17 cellular contexts compared by ENCODE assay signal in the genomic region with DNA sequence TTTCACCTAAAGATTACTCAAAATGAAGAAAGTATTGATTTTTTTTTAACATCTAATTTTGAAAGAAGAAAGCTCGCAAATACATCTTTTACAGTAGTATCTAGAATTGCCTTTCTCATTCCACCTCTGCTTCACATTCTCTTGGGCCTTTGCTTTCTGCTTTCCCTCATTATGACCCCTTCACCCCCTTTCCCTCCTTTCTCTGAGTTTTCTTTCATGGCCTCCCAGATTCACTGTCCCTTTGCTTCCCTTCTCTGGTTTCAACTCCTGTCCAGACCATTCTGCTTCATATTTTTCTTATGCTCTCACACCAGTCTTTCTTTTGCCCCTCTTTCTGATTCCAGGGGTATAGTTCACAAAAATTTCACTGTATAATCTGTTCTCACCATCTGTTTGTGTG. TPM values are rescaled to one million over a fixed set of nuclear protein-coding genes. Genes with fewer than 3 reads are reported as not detected.
DNase-seq lines count a peak whose midpoint lies in the region; ATAC-seq and TF ChIP-seq lines count a peak whose summit lies in the region.
"Had no signal": no experiment of that assay in that cellular context is flagged by ENCODE, and none has a peak within 500 bp of the region (broad histone marks: within the 10 kb centered on the region; RNA-seq: fewer than 3 reads in every experiment).

No MANE protein-coding gene starts in this region.

- H3K4me3 Mint-ChIP-seq in CD8-positive, alpha-beta memory T cell: no peak overlapping the region
- H3K4me3 Mint-ChIP-seq: activated CD4-positive, alpha-beta memory T cell treated with anti-CD3 and anti-CD28 coated beads for 36 hours; activated T-cell treated with anti-CD3 and anti-CD28 coated beads, Interleukin-2, amount 50 U/mL, for 72 hours had no signal

- H3K4me3 ChIP-seq in SJSA1: no peak overlapping the region
- no peak overlapping the region for H3K4me3 ChIP-seq in fibroblast of lung (replicated peaks in 1 of 4; ENCODE audit: control extremely low read depth in 1 of 4, insufficient read depth in 1 of 4, low read depth in 3 of 4, low read length in 4 of 4)
- H3K4me3 ChIP-seq in sigmoid colon: no peak overlapping the region
- no peak overlapping the region for H3K4me3 ChIP-seq in CD8-positive, alpha-beta memory T cell (ENCODE audit: low read length)
- H3K4me3 ChIP-seq: lung, suprapubic skin had no signal

- TF ChIP-seq CTCF in fibroblast of lung (conservative IDR thresholded peaks at IDR 0.05 in 1 of 2, IDR thresholded peaks at IDR 0.05 in 1 of 2; ENCODE audit: low read depth in 1 of 2, low read length in 2 of 2): no peak
- TF ChIP-seq CTCF in sigmoid colon (IDR thresholded peaks at IDR 0.05): no peak

- H3K36me3 ChIP-seq in SJSA1 (peaks cover 54% of the 10 kb centered on the region), fibroblast of lung (ENCODE audit: control insufficient read depth, insufficient read depth, low read length) (peaks cover 4% of the 10 kb centered on the region), sigmoid colon (peaks cover 0 to 20% (median 11%) of the 10 kb centered on the region in 4 donors)
- peaks cover 6% of the 10 kb centered on the region for H3K36me3 ChIP-seq in CD8-positive, alpha-beta memory T cell (ENCODE audit: insufficient read depth, low read length)

- no peak for ATAC-seq in GM18867 (IDR thresholded peaks at IDR 0.05; ENCODE audit: unreplicated experiment)
- ATAC-seq: activated T-cell treated with anti-CD3 and anti-CD28 coated beads, Interleukin-2, amount 50 U/mL, for 72 hours had no signal

- H3K9me3 ChIP-seq in SJSA1 (replicated peaks) (no peaks in the 10 kb centered on the region), fibroblast of lung (ENCODE audit: control insufficient read depth, insufficient read depth, low read depth, low read length) (no peaks in the 10 kb centered on the region), sigmoid colon (no peaks in the 10 kb centered on the region)
- H3K9me3 ChIP-seq in CD8-positive, alpha-beta memory T cell (ENCODE audit: low read length): no peaks in the 10 kb centered on the region
- H3K9me3 ChIP-seq: suprapubic skin had no signal

- H3K4me1 ChIP-seq in SJSA1 (replicated peaks): peaks cover 23% of the 10 kb centered on the region
- peaks cover 9% of the 10 kb centered on the region for H3K4me1 ChIP-seq in fibroblast of lung (ENCODE audit: control insufficient read depth, extremely low read depth, insufficient read depth, low read length)
- peaks cover 0 to 50% (median 26%) of the 10 kb centered on the region in 4 donors for H3K4me1 ChIP-seq in sigmoid colon
- H3K4me1 ChIP-seq in CD8-positive, alpha-beta memory T cell (ENCODE audit: insufficient read depth, low read length): peaks cover 6% of the 10 kb centered on the region

- 98 to 100% methylated on average over 1 of the region's 1 CpG for WGBS in sigmoid colon, 2 donors

- TF ChIP-seq EP300 in sigmoid colon (IDR thresholded peaks at IDR 0.05): no peak

- DNase-seq in EL (peak; percentile 3), SJSA1 (ENCODE audit: low read depth in 1 of 2, low spot score in 2 of 2) (no peak), fibroblast of lung (ENCODE audit: low read depth in 2 of 2) (no peak), sigmoid colon (no peak), SW480 (ENCODE audit: low spot score) (no peak)
- no peak for DNase-seq in CD8-positive, alpha-beta memory T cell
- DNase-seq: activated CD4-positive, alpha-beta memory T cell treated with anti-CD3 and anti-CD28 coated beads for 36 hours; activated T-cell treated with anti-CD3 and anti-CD28 coated beads, Interleukin-2, amount 50 U/mL, for 72 hours; cerebellar nuclear complex; DMS153; NCI-H2029; NCI-H510A treated with DMSO at 0.1 percent for 48 hours; OCI-M1; stimulated activated CD4-positive, alpha-beta T cell treated with anti-CD3 and anti-CD28 coated beads, Interleukin-2, amount 100 ng/mL, for 24 hours had no signal

- no peaks in the 10 kb centered on the region for H3K27me3 ChIP-seq in SJSA1 (replicated peaks)
- no peaks in the 10 kb centered on the region for H3K27me3 ChIP-seq in fibroblast of lung (ENCODE audit: control insufficient read depth, insufficient read depth, low read length)
- H3K27me3 ChIP-seq in sigmoid colon: no peaks in the 10 kb centered on the region
- no peaks in the 10 kb centered on the region for H3K27me3 ChIP-seq in CD8-positive, alpha-beta memory T cell (ENCODE audit: insufficient read depth, low read length, poor library complexity, severe bottlenecking)
- H3K27me3 ChIP-seq: suprapubic skin had no signal

- H3K36me3 Mint-ChIP-seq in CD8-positive, alpha-beta memory T cell: peaks cover 11 to 57% (median 11%) of the 10 kb centered on the region in 3 donors

- intact Hi-C loops in sigmoid colon (cut with DNase I): loop anchor here (5.0 kb wide), 2 partner anchors 33 to 132 kb away; a partner anchor contains a TSS

- H3K4me1 Mint-ChIP-seq in CD8-positive, alpha-beta memory T cell: peaks cover 6 to 12% (median 10%) of the 10 kb centered on the region in 3 donors

- no peaks in the 10 kb centered on the region for H4K20me1 ChIP-seq in fibroblast of lung (ENCODE audit: control insufficient read depth, extremely low read depth, insufficient read depth, low read length)

- no peak for TF ChIP-seq POLR2A in sigmoid colon (IDR thresholded peaks at IDR 0.05)

- POLR2A ChIA-PET in CD8-positive, alpha-beta memory T cell (lab: Charles Lee): no interaction called here

- H3K27me3 Mint-ChIP-seq in CD8-positive, alpha-beta memory T cell: no peaks in the 10 kb centered on the region
- H3K27me3 Mint-ChIP-seq: activated CD4-positive, alpha-beta memory T cell treated with anti-CD3 and anti-CD28 coated beads for 36 hours had no signal

- H3K9ac ChIP-seq in fibroblast of lung (ENCODE audit: insufficient read depth, low read length): no peak overlapping the region

- CTCF ChIA-PET in CD8-positive, alpha-beta memory T cell (lab: Charles Lee): interaction anchor here (1.8 to 9.0 kb wide), 2 partner anchors 65 to 592 kb away, joined by 6 to 189 read pairs; a partner anchor contains a TSS

- H3K9me3 Mint-ChIP-seq in CD8-positive, alpha-beta memory T cell: no peaks in the 10 kb centered on the region
- H3K9me3 Mint-ChIP-seq: activated CD4-positive, alpha-beta memory T cell treated with anti-CD3 and anti-CD28 coated beads for 36 hours; activated T-cell treated with anti-CD3 and anti-CD28 coated beads, Interleukin-2, amount 50 U/mL, for 72 hours had no signal

- H3K27ac ChIP-seq in SJSA1 (peak overlapping the region; percentile 57), fibroblast of lung (ENCODE audit: insufficient read depth, low read length) (peak overlapping the region; percentile 18), sigmoid colon (peak overlapping the region; percentile 55 to 84 (median 65))
- H3K27ac ChIP-seq in CD8-positive, alpha-beta memory T cell (ENCODE audit: low read depth, low read length): no peak overlapping the region
- H3K27ac ChIP-seq: suprapubic skin had no signal

- H3K4me2 ChIP-seq in fibroblast of lung (ENCODE audit: extremely low read depth, insufficient read depth, low read length): no peak overlapping the region

- peak overlapping the region in 3 of 8 donors; percentile 10 to 66 (median 43) for H3K27ac Mint-ChIP-seq in CD8-positive, alpha-beta memory T cell
- H3K27ac Mint-ChIP-seq: activated CD4-positive, alpha-beta memory T cell treated with anti-CD3 and anti-CD28 coated beads for 36 hours; activated T-cell treated with anti-CD3 and anti-CD28 coated beads, Interleukin-2, amount 50 U/mL, for 72 hours had no signal

- no peaks in the 10 kb centered on the region for H3K79me2 ChIP-seq in fibroblast of lung (ENCODE audit: control insufficient read depth, insufficient read depth, low read length)

- no peak overlapping the region for H2AFZ ChIP-seq in fibroblast of lung (ENCODE audit: low read length)

RNA-seq across cellular contexts. Expression of a gene that starts 29.0 kb away (rescaled TPM):
- 206 and 212 TPM in 2 replicates for total RNA-seq in SJSA1 (2014; rRNA removed; shearing (Covaris generic))
- total RNA-seq in fibroblast of lung: 270 and 307 TPM in 2 replicates
- 430 and 504 TPM in 2 replicates for polyA plus RNA-seq in fibroblast of lung
- 331 and 343 TPM in 2 replicates for polyA plus RNA-seq in fibroblast of lung (2012)
- 121 and 152 TPM in 2 replicates for polyA minus RNA-seq in fibroblast of lung (ENCODE audit: low replicate concordance)
- 100 to 1,000 TPM; 235 to 349 (median 263) TPM for total RNA-seq in sigmoid colon
- polyA plus RNA-seq in sigmoid colon: 100 to 1,000 TPM; 146 to 237 (median 196) TPM
- 100 to 1,000 TPM; 113 to 116 TPM for total RNA-seq in CD8-positive, alpha-beta memory T cell
- polyA plus RNA-seq in CD8-positive, alpha-beta memory T cell: 127 TPM
